ENCODE assay signal across 1 cellular context in genomic region chr15:24766511-24767133, GRCh38.
TF ChIP-seq lines count a peak whose summit lies in the region.

No MANE protein-coding gene starts in this region.

TF ChIP-seq in SK-N-SH, 30 proteins besides CTCF, POLR2A, EP300 and RAD21 (continued from another document):
- TF ChIP-seq USF1 (IDR thresholded peaks at IDR 0.05; ENCODE audit: borderline replicate concordance, low read depth) = no peak
- TF ChIP-seq RXRA (IDR thresholded peaks at IDR 0.05; ENCODE audit: borderline replicate concordance, low read depth) = no peak
- no peak for TF ChIP-seq TCF12 (IDR thresholded peaks at IDR 0.05)
- TF ChIP-seq ZBTB33 (IDR thresholded peaks at IDR 0.05; ENCODE audit: borderline replicate concordance, low read depth) = no peak
- no peak for TF ChIP-seq REST (IDR thresholded peaks at IDR 0.05; ENCODE audit: low read depth, low read length)
- TF ChIP-seq MAX (IDR thresholded peaks at IDR 0.05; ENCODE audit: low read depth) = no peak
- no peak for TF ChIP-seq TEAD4 (IDR thresholded peaks at IDR 0.05; ENCODE audit: borderline replicate concordance, insufficient read depth)
- no peak for TF ChIP-seq POLR2AphosphoS5 (IDR thresholded peaks at IDR 0.05; ENCODE audit: low read depth, low read length)
- no peak for TF ChIP-seq GABPA (IDR thresholded peaks at IDR 0.05; ENCODE audit: low read depth)
TF ChIP-seq in SK-N-SH: peak in this region for 0.
